ENCODE assay signal across 13 cellular contexts in genomic region chr7:74292757-74293576, GRCh38. TPM values are rescaled to one million over a fixed set of nuclear protein-coding genes. Genes with fewer than 3 reads are reported as not detected.
DNase-seq lines count a peak whose midpoint lies in the region; ATAC-seq and TF ChIP-seq lines count a peak whose summit lies in the region.
"Had no signal": no experiment of that assay in that cellular context is flagged by ENCODE, and none has a peak within 500 bp of the region (broad histone marks: within the 10 kb centered on the region; RNA-seq: fewer than 3 reads in every experiment).

No MANE protein-coding gene starts in this region.

- H3K27ac Mint-ChIP-seq in IgD-negative memory B cell: peak overlapping the region; percentile 51 to 85 (median 53)
- H3K27ac Mint-ChIP-seq: activated naive CD4-positive, alpha-beta T cell treated with anti-CD3 and anti-CD28 coated beads, Interleukin-2, amount 50 U/mL, for 24 hours had no signal

- no peak for ATAC-seq in HG02759 (IDR thresholded peaks at IDR 0.05; ENCODE audit: unreplicated experiment)

- H3K9ac ChIP-seq in mesenchymal stem cell (ENCODE audit: low read length): no peak overlapping the region

- H4K8ac ChIP-seq in mesenchymal stem cell (ENCODE audit: low read length): peak overlapping the region; percentile 45

- H4K91ac ChIP-seq in mesenchymal stem cell (ENCODE audit: low read length): peak overlapping the region; percentile 18

- peak overlapping the region in 1 of 2 experiments; percentile 38 for H3K23ac ChIP-seq in mesenchymal stem cell (ENCODE audit: low read length in 2 of 2)

- H3K27ac ChIP-seq in cingulate gyrus (ENCODE audit: low read depth, low read length): peak overlapping the region; percentile 19
- no peak overlapping the region for H3K27ac ChIP-seq in mesenchymal stem cell (ENCODE audit: low read length, poor library complexity, severe bottlenecking)
- peak overlapping the region; percentile 87 to 94 (median 91) for H3K27ac ChIP-seq in transverse colon

- H2BK12ac ChIP-seq in mesenchymal stem cell (ENCODE audit: low read length in 2 of 2): no peak overlapping the region

- in situ Hi-C loops in transverse colon (cut with MboI; ENCODE audit: low pct_ligation_motif_present in 1 of 4, low pct_unique_long_range_greater_than_20kb in 1 of 4, low sequenced_read_pairs in 3 of 4): no loop called here
- in situ Hi-C loops in GM13976 (cut with MboI; ENCODE audit: low sequenced_read_pairs, unreplicated experiment): no loop called here

- peak; percentile 45 for TF ChIP-seq POLR2A in transverse colon (IDR thresholded peaks at IDR 0.05)

- no peak overlapping the region for H2BK15ac ChIP-seq in mesenchymal stem cell (ENCODE audit: low read depth, poor library complexity, severe bottlenecking)

- H3K27me3 ChIP-seq in mesenchymal stem cell (ENCODE audit: control insufficient read depth in 1 of 2, insufficient read depth in 1 of 2, low read length in 2 of 2) (no peaks in the 10 kb centered on the region), transverse colon (no peaks in the 10 kb centered on the region)
- H3K27me3 ChIP-seq: esophagus muscularis mucosa had no signal

- no peaks in the 10 kb centered on the region for H3K27me3 Mint-ChIP-seq in IgD-negative memory B cell
- H3K27me3 Mint-ChIP-seq: activated naive CD4-positive, alpha-beta T cell treated with anti-CD3 and anti-CD28 coated beads, Interleukin-2, amount 50 U/mL, for 24 hours had no signal

- peak overlapping the region in 1 of 2 experiments; percentile 15 for H3K4ac ChIP-seq in mesenchymal stem cell (ENCODE audit: low read depth in 1 of 2, low read length in 2 of 2)

- H2AFZ ChIP-seq in mesenchymal stem cell (ENCODE audit: low read depth, low read length): no peak overlapping the region

- H3K36me3 ChIP-seq in mesenchymal stem cell (ENCODE audit: control insufficient read depth in 1 of 2, insufficient read depth in 2 of 2, low read depth in 1 of 2, low read length in 2 of 2) (peaks cover 0 to 13% of the 10 kb centered on the region in 2 experiments), transverse colon (no peaks in the 10 kb centered on the region)
- H3K36me3 ChIP-seq: esophagus muscularis mucosa had no signal

- 92% methylated on average over 14 of the region's 18 CpGs for WGBS in mesenchymal stem cell
- WGBS in transverse colon (ENCODE audit: low coverage in 1 of 2), 2 donors: 53% methylated on average over 18 of the region's 18 CpGs; no CpG with 5 or more reads in 1 of the 2 donors

- no peak overlapping the region for H3K4me3 ChIP-seq in mesenchymal stem cell (ENCODE audit: insufficient read depth in 1 of 2, low read depth in 1 of 2, low read length in 2 of 2)
- H3K4me3 ChIP-seq in transverse colon: peak overlapping the region in 2 of 4 donors; percentile 16 to 36
- H3K4me3 ChIP-seq: esophagus muscularis mucosa, skin epidermis had no signal

- H3K79me1 ChIP-seq in mesenchymal stem cell (replicated peaks; ENCODE audit: low read length, poor library complexity, severe bottlenecking): peaks cover 26% of the 10 kb centered on the region

- H3K4me3 Mint-ChIP-seq in IgD-negative memory B cell: peak overlapping the region; percentile 21 to 89 (median 54)
- H3K4me3 Mint-ChIP-seq: activated naive CD4-positive, alpha-beta T cell treated with anti-CD3 and anti-CD28 coated beads, Interleukin-2, amount 50 U/mL, for 24 hours had no signal

- H3K18ac ChIP-seq in mesenchymal stem cell (ENCODE audit: low read depth in 1 of 2, low read length in 2 of 2): peak overlapping the region in 1 of 2 experiments; percentile 53

- DNase-seq in mesenchymal stem cell (no peak), transverse colon (peak; percentile 87), occipital lobe (lab: John Stamatoyannopoulos, UW) (no peak), GM13976 (ENCODE audit: low spot score) (no peak), activated gamma-delta T cell treated with Interleukin-2 at 50 U/mL for 16 hours (no peak)
- DNase-seq: NCI-H446 treated with DMSO at 0.1 percent for 48 hours, trophoblast cell had no signal

- H3K9me3 Mint-ChIP-seq in IgD-negative memory B cell: no peaks in the 10 kb centered on the region
- H3K9me3 Mint-ChIP-seq: activated naive CD4-positive, alpha-beta T cell treated with anti-CD3 and anti-CD28 coated beads, Interleukin-2, amount 50 U/mL, for 24 hours had no signal

- intact Hi-C loops in transverse colon (cut with DNase I; ENCODE audit: low total_unique reads): loop anchor here (10.0 kb wide), 1 partner anchor 102 kb away; no protein-coding TSS in a partner anchor

- H3K36me3 Mint-ChIP-seq in IgD-negative memory B cell: peaks cover 2% of the 10 kb centered on the region
- H3K36me3 Mint-ChIP-seq: activated naive CD4-positive, alpha-beta T cell treated with anti-CD3 and anti-CD28 coated beads, Interleukin-2, amount 50 U/mL, for 24 hours had no signal

- H3K4me1 Mint-ChIP-seq in IgD-negative memory B cell: peaks cover 36 to 40% (median 39%) of the 10 kb centered on the region in 3 donors

- H2BK120ac ChIP-seq in mesenchymal stem cell (ENCODE audit: low read depth, low read length): no peak overlapping the region

- TF ChIP-seq CTCF in transverse colon (IDR thresholded peaks at IDR 0.05) (no peak), GM13976 (IDR thresholded peaks at IDR 0.05; ENCODE audit: borderline replicate concordance, control extremely low read depth, extremely low read depth, insufficient read depth, missing control alignments) (no peak)

- H3K4me1 ChIP-seq in mesenchymal stem cell (ENCODE audit: control insufficient read depth, insufficient read depth, low read depth, low read length): peaks cover 28% of the 10 kb centered on the region
- peaks cover 25 to 65% (median 63%) of the 10 kb centered on the region in 4 donors for H3K4me1 ChIP-seq in transverse colon

- H3K9me3 ChIP-seq in mesenchymal stem cell (ENCODE audit: control insufficient read depth, low read length) (peaks cover 2% of the 10 kb centered on the region), transverse colon (no peaks in the 10 kb centered on the region)
- H3K9me3 ChIP-seq: esophagus muscularis mucosa had no signal

- peak overlapping the region in 1 of 2 experiments; percentile 61 for H3K14ac ChIP-seq in mesenchymal stem cell (ENCODE audit: low read length in 2 of 2)

- H2AK5ac ChIP-seq in mesenchymal stem cell (ENCODE audit: low read length, severe bottlenecking): no peak overlapping the region

- H3K4me2 ChIP-seq in mesenchymal stem cell (ENCODE audit: low read length, poor library complexity, severe bottlenecking): no peak overlapping the region

- TF ChIP-seq EP300 in transverse colon (IDR thresholded peaks at IDR 0.05; ENCODE audit: low read depth): no peak

- H2BK5ac ChIP-seq in mesenchymal stem cell (ENCODE audit: low read depth, low read length, poor library complexity, severe bottlenecking): no peak overlapping the region

RNA-seq across cellular contexts. Expression of gene CLIP2, which starts 3.8 kb away (rescaled TPM):
- 7.1 TPM for polyA plus RNA-seq in IgD-negative memory B cell
- polyA plus RNA-seq in mesenchymal stem cell (2013, experiment 1 of 2): 68.2 TPM
- 63.3 TPM for polyA plus RNA-seq in mesenchymal stem cell (2013, experiment 2 of 2)
- total RNA-seq in transverse colon: 100 to 1,000 TPM in 3 of 4 donors, 10 to 100 TPM in 1; 84.5 to 157 (median 111) TPM
- 105 TPM for total RNA-seq in occipital lobe

RNA-seq across cellular contexts. Expression of gene RFC2, which starts 38.8 kb away (rescaled TPM):
- 46.6 TPM for polyA plus RNA-seq in IgD-negative memory B cell
- 17.3 TPM for polyA plus RNA-seq in mesenchymal stem cell (2013, experiment 1 of 2)
- 16.3 TPM for polyA plus RNA-seq in mesenchymal stem cell (2013, experiment 2 of 2)
- total RNA-seq in transverse colon (10 to 100 TPM in 2 of 4 donors, 1 to 10 TPM in 2; 6.7 to 17.3 (median 9.3) TPM), occipital lobe (19.3 TPM)
